ENCODE assay signal across 4 cellular contexts in the genomic region with DNA sequence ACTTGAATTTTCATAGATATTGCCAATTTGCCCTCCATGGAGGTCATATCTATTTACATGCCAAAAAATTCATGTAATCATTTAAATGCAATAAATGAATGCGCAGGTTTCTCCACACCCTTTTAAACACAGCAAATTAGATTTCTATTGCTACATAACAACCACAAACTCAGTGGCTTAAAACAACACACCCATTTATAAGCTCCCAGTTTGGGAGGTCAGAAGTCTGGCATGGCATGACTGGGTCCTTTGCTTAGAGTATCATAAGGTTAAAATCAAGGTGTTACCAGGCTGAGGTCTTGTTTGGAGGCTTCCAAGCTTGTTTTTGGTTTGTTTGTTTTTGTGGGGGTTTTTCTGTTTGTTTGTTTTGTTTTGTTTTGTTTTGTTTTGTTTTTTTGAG. TPM values are rescaled to one million over a fixed set of nuclear protein-coding genes. Genes with fewer than 3 reads are reported as not detected.
"Had no signal": no experiment of that assay in that cellular context is flagged by ENCODE, and none has a peak within 500 bp of the region (broad histone marks: within the 10 kb centered on the region; RNA-seq: fewer than 3 reads in every experiment).

No MANE protein-coding gene starts in this region.

- ATAC-seq: GM12878 had no signal

- H3K4me3 ChIP-seq: GM12878 had no signal

- DNase-seq: GDM1, GF-D8 had no signal

RNA-seq across cellular contexts. Expression of a gene that starts 49.9 kb away (rescaled TPM):
- total RNA-seq: G401, GM12878 had no signal
